Comparison of ENCODE assay signal across 6 cellular contexts in genomic region chr16:88705076-88705684, GRCh38. TPM values are rescaled to one million over a fixed set of nuclear protein-coding genes. Genes with fewer than 3 reads are reported as not detected.
DNase-seq lines count a peak whose midpoint lies in the region.

No MANE protein-coding gene starts in this region.

- peaks cover 2% of the 10 kb centered on the region for H3K36me3 ChIP-seq in H7 (replicated peaks; ENCODE audit: control insufficient read depth, insufficient read depth, low read length)

- H3K36me3 Mint-ChIP-seq in immature natural killer cell = peaks cover 0 to 4% (median 3%) of the 10 kb centered on the region in 3 donors

- H3K4me1 Mint-ChIP-seq in immature natural killer cell = peaks cover 61 to 65% of the 10 kb centered on the region in 2 donors

- peak overlapping the region; percentile 81 to 96 (median 89) for H3K4me3 Mint-ChIP-seq in immature natural killer cell

- H3K27me3 ChIP-seq in H7 (ENCODE audit: control insufficient read depth, insufficient read depth, low read length) = no peaks in the 10 kb centered on the region; the same call in 1 of the 2 replicates

- peak overlapping the region; percentile 92 to 99 (median 95) for H3K27ac Mint-ChIP-seq in immature natural killer cell

- peak overlapping the region; percentile 91 for H3K4me3 ChIP-seq in H7 (ENCODE audit: insufficient read depth, low read depth, low read length)

- no peaks in the 10 kb centered on the region for H3K9me3 Mint-ChIP-seq in immature natural killer cell

- peaks cover 23 to 53% (median 33%) of the 10 kb centered on the region in 3 donors for H3K27me3 Mint-ChIP-seq in immature natural killer cell (ENCODE audit: low read depth in 3 of 3)

- DNase-seq in H7 = no peak
- DNase-seq in activated CD4-positive, alpha-beta T cell treated with anti-CD3 and anti-CD28 coated beads, Interleukin-2, amount 50 U/mL, for 1 hour = peak; percentile 43
- peak; percentile 48 to 60 (median 49) for DNase-seq in immature natural killer cell
- no peak for DNase-seq in middle frontal gyrus (ENCODE audit: extremely low spot score, low spot score)
- DNase-seq in NCI-H510A treated with DMSO at 0.1 percent for 48 hours (lab: John Stamatoyannopoulos, UW) = no peak
- no peak for DNase-seq in NCI-H1694 treated with DMSO at 0.1 percent for 48 hours (lab: John Stamatoyannopoulos, UW)

RNA-seq across cellular contexts. Expression of gene RNF166, which starts 1.0 kb away (rescaled TPM):
- 44.6 and 45.3 TPM in 2 replicates for total RNA-seq in H7 (2014; rRNA removed; shearing (Covaris generic))
- 100 to 1,000 TPM; 129 to 157 (median 141) TPM for polyA plus RNA-seq in immature natural killer cell

RNA-seq across cellular contexts. Expression of gene CTU2, which starts 1.1 kb away (rescaled TPM):
- total RNA-seq in H7 (2014; rRNA removed; shearing (Covaris generic)) = 33.1 and 38.4 TPM in 2 replicates
- polyA plus RNA-seq in immature natural killer cell = 10 to 100 TPM; 21.4 to 23.0 (median 22.0) TPM

RNA-seq across cellular contexts. Expression of gene SNAI3, which starts 18.9 kb away (rescaled TPM):
- total RNA-seq in H7 (2014; rRNA removed; shearing (Covaris generic)) = 2.0 and 2.9 TPM in 2 replicates
- 10 to 100 TPM in 2 of 3 donors, 1 to 10 TPM in 1; 9.0 to 12.4 (median 11.7) TPM for polyA plus RNA-seq in immature natural killer cell

RNA-seq across cellular contexts. Expression of gene MVD, which starts 42.3 kb away (rescaled TPM):
- 98.8 and 100 TPM in 2 replicates for total RNA-seq in H7 (2014; rRNA removed; shearing (Covaris generic))
- 10 to 100 TPM; 79.4 to 96.6 (median 87.6) TPM for polyA plus RNA-seq in immature natural killer cell

RNA-seq across cellular contexts. Expression of gene CYBA, which starts 54.3 kb away (rescaled TPM):
- 199 and 215 TPM in 2 replicates for total RNA-seq in H7 (2014; rRNA removed; shearing (Covaris generic))
- polyA plus RNA-seq in immature natural killer cell = 1,000 to 10,000 TPM; 2,079 to 2,787 (median 2,690) TPM

Comparison
In these comparisons a context has a peak if more than half of its experiments do, and no peak if none do; other contexts are left out.
1. DNase-seq: peak in activated CD4-positive, alpha-beta T cell treated with anti-CD3 and anti-CD28 coated beads, Interleukin-2, amount 50 U/mL, for 1 hour (single experiment) and immature natural killer cell (3 of 3); none in H7 (single experiment), middle frontal gyrus (single experiment), NCI-H510A treated with DMSO at 0.1 percent for 48 hours (single experiment) and NCI-H1694 treated with DMSO at 0.1 percent for 48 hours (single experiment).